In genomic region chr6:161346717-161347504, GRCh38 we compare ENCODE assay signal across 20 cellular contexts.
DNase-seq lines count a peak whose midpoint lies in the region; ATAC-seq and TF ChIP-seq lines count a peak whose summit lies in the region.
"Had no signal": no experiment of that assay in that cellular context is flagged by ENCODE, and none has a peak within 500 bp of the region (broad histone marks: within the 10 kb centered on the region; RNA-seq: fewer than 3 reads in every experiment).

No MANE protein-coding gene starts in this region.

- H3K4me2 ChIP-seq in trophoblast cell (ENCODE audit: low read length): no peak overlapping the region
- H3K4me2 ChIP-seq: BLaER1, SK-N-SH had no signal

- no peak overlapping the region for H3K18ac ChIP-seq in trophoblast cell (ENCODE audit: low read length)

- H4K12ac ChIP-seq in trophoblast cell (ENCODE audit: low read depth, low read length): no peak overlapping the region

- DNase-seq in RWPE2 (ENCODE audit: low spot score) (no peak), trophoblast cell (peak; percentile 58 to 83), DMS114 treated with DMSO at 0.1 percent for 48 hours (lab: John Stamatoyannopoulos, UW; ENCODE audit: unreplicated experiment) (no peak), HuH-7.5 (ENCODE audit: low spot score) (no peak), NCI-H69 (lab: John Stamatoyannopoulos, UW) (no peak)
- DNase-seq: CD4-positive, alpha-beta T cell; HCEC 1CT; Karpas-422; MV-4-11; NCI-H1105; NCI-H1436 treated with DMSO at 0.1 percent for 48 hours; NCI-H187 treated with DMSO at 0.1 percent for 48 hours; NCI-H2107; NCI-H524; NCI-H774; SK-N-SH had no signal

- H2AFZ ChIP-seq in trophoblast cell (ENCODE audit: insufficient read depth, low read length, poor library complexity): no peak overlapping the region

- H3K27me3 ChIP-seq in RWPE2 (ENCODE audit: insufficient read depth, poor library complexity, severe bottlenecking) (no peaks in the 10 kb centered on the region), trophoblast cell (ENCODE audit: insufficient read depth, low read length) (no peaks in the 10 kb centered on the region)
- H3K27me3 ChIP-seq: BLaER1 had no signal

- H3K14ac ChIP-seq in trophoblast cell (ENCODE audit: low read length): no peak overlapping the region

- no peak for TF ChIP-seq CTCF in RWPE2 (IDR thresholded peaks at IDR 0.05; ENCODE audit: poor library complexity, severe bottlenecking)

- H2BK12ac ChIP-seq in trophoblast cell (ENCODE audit: low read length): no peak overlapping the region

- H3K36me3 ChIP-seq in RWPE2 (ENCODE audit: low read depth) (no peaks in the 10 kb centered on the region), trophoblast cell (ENCODE audit: control insufficient read depth in 1 of 2, insufficient read depth in 2 of 2, low read length in 2 of 2) (no peaks in the 10 kb centered on the region)
- H3K36me3 ChIP-seq: BLaER1 had no signal

- no peak overlapping the region for H3K9ac ChIP-seq in trophoblast cell (ENCODE audit: low read length)
- H3K9ac ChIP-seq: BLaER1, SK-N-SH had no signal

- no peaks in the 10 kb centered on the region for H3K79me1 ChIP-seq in trophoblast cell (ENCODE audit: low read length)

- no peak overlapping the region for H4K8ac ChIP-seq in trophoblast cell (ENCODE audit: low read depth, low read length)

- H4K91ac ChIP-seq in trophoblast cell (ENCODE audit: low read depth, low read length): no peak overlapping the region

- no peak overlapping the region for H2BK5ac ChIP-seq in trophoblast cell (ENCODE audit: low read depth, low read length, poor library complexity)

- H3K9me3 ChIP-seq in RWPE2 (ENCODE audit: severe bottlenecking) (no peaks in the 10 kb centered on the region), trophoblast cell (ENCODE audit: insufficient read depth, low read depth, low read length) (no peaks in the 10 kb centered on the region)
- H3K9me3 ChIP-seq: BLaER1, SK-N-SH had no signal

- no peak overlapping the region for H3K23ac ChIP-seq in trophoblast cell (ENCODE audit: low read length)

- no CpG with 5 or more reads among the region's 5 CpGs for WGBS in trophoblast cell (ENCODE audit: extremely low coverage, insufficient coverage, insufficient read length)

- H3K4ac ChIP-seq in trophoblast cell (ENCODE audit: low read depth, low read length): no peak overlapping the region

- no peak overlapping the region for H2AK5ac ChIP-seq in trophoblast cell (ENCODE audit: low read length)

- H3K27ac ChIP-seq in RWPE2 (ENCODE audit: poor library complexity, severe bottlenecking): no peak overlapping the region
- H3K27ac ChIP-seq in cingulate gyrus (ENCODE audit: low read depth, low read length): peak overlapping the region; percentile 32
- H3K27ac ChIP-seq in trophoblast cell (ENCODE audit: low read depth, low read length): no peak overlapping the region
- peak overlapping the region; percentile 23 for H3K27ac ChIP-seq in temporal lobe (ENCODE audit: low read depth, low read length)
- H3K27ac ChIP-seq: BLaER1 had no signal

- H3K4me1 ChIP-seq in RWPE2 (ENCODE audit: insufficient read depth, poor library complexity, severe bottlenecking) (no peaks in the 10 kb centered on the region), trophoblast cell (ENCODE audit: control insufficient read depth in 1 of 2, insufficient read depth in 2 of 2, low read length in 2 of 2) (no peaks in the 10 kb centered on the region)
- H3K4me1 ChIP-seq: BLaER1 had no signal

- ATAC-seq in RWPE2 (ENCODE audit: low read depth): 0 out of 3 replicates have a peak, but pooled peaks have one; percentile 29
- ATAC-seq: GM12878 had no signal

- H2BK120ac ChIP-seq in trophoblast cell (ENCODE audit: insufficient read depth, low read length, poor library complexity): no peak overlapping the region

- H3K4me3 ChIP-seq in RWPE2 (ENCODE audit: severe bottlenecking) (no peak overlapping the region), trophoblast cell (ENCODE audit: low read depth, low read length) (no peak overlapping the region)
- H3K4me3 ChIP-seq: BLaER1, GM12878 had no signal

- no peaks in the 10 kb centered on the region for H3K79me2 ChIP-seq in trophoblast cell (ENCODE audit: control insufficient read depth, insufficient read depth, low read length, poor library complexity)

Comparison
In these comparisons a context has a peak if more than half of its experiments do, and no peak if none do; other contexts are left out.
1. DNase-seq: peak in trophoblast cell (2 of 2); none in RWPE2 (single experiment), DMS114 treated with DMSO at 0.1 percent for 48 hours (single experiment), HuH-7.5 (single experiment) and NCI-H69 (single experiment).
2. H3K27ac ChIP-seq: peak in cingulate gyrus (single experiment) and temporal lobe (single experiment); none in RWPE2 (single experiment) and trophoblast cell (single experiment).